ENCODE assay signal across 2 cellular contexts in the genomic region with DNA sequence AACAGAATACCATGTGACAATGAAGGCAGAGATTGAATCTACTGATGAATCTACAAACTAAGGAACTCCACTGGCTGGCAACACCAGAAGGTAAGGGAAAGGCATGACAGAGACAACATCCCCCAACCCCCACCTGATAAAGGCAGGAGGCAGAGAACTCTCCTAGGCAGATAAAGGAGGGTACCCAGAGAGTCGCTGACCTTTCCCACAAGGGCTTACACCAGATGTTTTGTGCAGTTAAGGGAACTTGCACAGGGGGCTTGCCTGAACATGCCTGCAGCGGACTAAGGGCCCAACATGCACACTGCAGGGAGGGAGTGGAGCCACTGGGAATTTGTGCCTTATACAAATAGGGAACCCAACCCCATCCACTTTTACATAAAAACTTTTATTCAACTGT.
TF ChIP-seq lines count a peak whose summit lies in the region.

No MANE protein-coding gene starts in this region.

TF ChIP-seq in H1, 55 proteins besides CTCF, POLR2A, EP300 and RAD21 (continued from another document):
- TF ChIP-seq, protein P1, sequence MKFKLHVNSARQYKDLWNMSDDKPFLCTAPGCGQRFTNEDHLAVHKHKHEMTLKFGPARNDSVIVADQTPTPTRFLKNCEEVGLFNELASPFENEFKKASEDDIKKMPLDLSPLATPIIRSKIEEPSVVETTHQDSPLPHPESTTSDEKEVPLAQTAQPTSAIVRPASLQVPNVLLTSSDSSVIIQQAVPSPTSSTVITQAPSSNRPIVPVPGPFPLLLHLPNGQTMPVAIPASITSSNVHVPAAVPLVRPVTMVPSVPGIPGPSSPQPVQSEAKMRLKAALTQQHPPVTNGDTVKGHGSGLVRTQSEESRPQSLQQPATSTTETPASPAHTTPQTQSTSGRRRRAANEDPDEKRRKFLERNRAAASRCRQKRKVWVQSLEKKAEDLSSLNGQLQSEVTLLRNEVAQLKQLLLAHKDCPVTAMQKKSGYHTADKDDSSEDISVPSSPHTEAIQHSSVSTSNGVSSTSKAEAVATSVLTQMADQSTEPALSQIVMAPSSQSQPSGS (IDR thresholded peaks at IDR 0.05; ENCODE audit: low read length) = no peak
- no peak for TF ChIP-seq ASH2L (IDR thresholded peaks at IDR 0.05; ENCODE audit: low read length)
- TF ChIP-seq, protein P2, sequence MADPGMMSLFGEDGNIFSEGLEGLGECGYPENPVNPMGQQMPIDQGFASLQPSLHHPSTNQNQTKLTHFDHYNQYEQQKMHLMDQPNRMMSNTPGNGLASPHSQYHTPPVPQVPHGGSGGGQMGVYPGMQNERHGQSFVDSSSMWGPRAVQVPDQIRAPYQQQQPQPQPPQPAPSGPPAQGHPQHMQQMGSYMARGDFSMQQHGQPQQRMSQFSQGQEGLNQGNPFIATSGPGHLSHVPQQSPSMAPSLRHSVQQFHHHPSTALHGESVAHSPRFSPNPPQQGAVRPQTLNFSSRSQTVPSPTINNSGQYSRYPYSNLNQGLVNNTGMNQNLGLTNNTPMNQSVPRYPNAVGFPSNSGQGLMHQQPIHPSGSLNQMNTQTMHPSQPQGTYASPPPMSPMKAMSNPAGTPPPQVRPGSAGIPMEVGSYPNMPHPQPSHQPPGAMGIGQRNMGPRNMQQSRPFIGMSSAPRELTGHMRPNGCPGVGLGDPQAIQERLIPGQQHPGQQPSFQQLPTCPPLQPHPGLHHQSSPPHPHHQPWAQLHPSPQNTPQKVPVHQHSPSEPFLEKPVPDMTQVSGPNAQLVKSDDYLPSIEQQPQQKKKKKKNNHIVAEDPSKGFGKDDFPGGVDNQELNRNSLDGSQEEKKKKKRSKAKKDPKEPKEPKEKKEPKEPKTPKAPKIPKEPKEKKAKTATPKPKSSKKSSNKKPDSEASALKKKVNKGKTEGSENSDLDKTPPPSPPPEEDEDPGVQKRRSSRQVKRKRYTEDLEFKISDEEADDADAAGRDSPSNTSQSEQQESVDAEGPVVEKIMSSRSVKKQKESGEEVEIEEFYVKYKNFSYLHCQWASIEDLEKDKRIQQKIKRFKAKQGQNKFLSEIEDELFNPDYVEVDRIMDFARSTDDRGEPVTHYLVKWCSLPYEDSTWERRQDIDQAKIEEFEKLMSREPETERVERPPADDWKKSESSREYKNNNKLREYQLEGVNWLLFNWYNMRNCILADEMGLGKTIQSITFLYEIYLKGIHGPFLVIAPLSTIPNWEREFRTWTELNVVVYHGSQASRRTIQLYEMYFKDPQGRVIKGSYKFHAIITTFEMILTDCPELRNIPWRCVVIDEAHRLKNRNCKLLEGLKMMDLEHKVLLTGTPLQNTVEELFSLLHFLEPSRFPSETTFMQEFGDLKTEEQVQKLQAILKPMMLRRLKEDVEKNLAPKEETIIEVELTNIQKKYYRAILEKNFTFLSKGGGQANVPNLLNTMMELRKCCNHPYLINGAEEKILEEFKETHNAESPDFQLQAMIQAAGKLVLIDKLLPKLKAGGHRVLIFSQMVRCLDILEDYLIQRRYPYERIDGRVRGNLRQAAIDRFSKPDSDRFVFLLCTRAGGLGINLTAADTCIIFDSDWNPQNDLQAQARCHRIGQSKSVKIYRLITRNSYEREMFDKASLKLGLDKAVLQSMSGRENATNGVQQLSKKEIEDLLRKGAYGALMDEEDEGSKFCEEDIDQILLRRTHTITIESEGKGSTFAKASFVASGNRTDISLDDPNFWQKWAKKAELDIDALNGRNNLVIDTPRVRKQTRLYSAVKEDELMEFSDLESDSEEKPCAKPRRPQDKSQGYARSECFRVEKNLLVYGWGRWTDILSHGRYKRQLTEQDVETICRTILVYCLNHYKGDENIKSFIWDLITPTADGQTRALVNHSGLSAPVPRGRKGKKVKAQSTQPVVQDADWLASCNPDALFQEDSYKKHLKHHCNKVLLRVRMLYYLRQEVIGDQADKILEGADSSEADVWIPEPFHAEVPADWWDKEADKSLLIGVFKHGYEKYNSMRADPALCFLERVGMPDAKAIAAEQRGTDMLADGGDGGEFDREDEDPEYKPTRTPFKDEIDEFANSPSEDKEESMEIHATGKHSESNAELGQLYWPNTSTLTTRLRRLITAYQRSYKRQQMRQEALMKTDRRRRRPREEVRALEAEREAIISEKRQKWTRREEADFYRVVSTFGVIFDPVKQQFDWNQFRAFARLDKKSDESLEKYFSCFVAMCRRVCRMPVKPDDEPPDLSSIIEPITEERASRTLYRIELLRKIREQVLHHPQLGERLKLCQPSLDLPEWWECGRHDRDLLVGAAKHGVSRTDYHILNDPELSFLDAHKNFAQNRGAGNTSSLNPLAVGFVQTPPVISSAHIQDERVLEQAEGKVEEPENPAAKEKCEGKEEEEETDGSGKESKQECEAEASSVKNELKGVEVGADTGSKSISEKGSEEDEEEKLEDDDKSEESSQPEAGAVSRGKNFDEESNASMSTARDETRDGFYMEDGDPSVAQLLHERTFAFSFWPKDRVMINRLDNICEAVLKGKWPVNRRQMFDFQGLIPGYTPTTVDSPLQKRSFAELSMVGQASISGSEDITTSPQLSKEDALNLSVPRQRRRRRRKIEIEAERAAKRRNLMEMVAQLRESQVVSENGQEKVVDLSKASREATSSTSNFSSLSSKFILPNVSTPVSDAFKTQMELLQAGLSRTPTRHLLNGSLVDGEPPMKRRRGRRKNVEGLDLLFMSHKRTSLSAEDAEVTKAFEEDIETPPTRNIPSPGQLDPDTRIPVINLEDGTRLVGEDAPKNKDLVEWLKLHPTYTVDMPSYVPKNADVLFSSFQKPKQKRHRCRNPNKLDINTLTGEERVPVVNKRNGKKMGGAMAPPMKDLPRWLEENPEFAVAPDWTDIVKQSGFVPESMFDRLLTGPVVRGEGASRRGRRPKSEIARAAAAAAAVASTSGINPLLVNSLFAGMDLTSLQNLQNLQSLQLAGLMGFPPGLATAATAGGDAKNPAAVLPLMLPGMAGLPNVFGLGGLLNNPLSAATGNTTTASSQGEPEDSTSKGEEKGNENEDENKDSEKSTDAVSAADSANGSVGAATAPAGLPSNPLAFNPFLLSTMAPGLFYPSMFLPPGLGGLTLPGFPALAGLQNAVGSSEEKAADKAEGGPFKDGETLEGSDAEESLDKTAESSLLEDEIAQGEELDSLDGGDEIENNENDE (IDR thresholded peaks at IDR 0.05; ENCODE audit: insufficient replicate concordance, low read length) = no peak

TF ChIP-seq in WTC11, 78 proteins besides CTCF, POLR2A, EP300 and RAD21:
- TF ChIP-seq, protein P3, sequence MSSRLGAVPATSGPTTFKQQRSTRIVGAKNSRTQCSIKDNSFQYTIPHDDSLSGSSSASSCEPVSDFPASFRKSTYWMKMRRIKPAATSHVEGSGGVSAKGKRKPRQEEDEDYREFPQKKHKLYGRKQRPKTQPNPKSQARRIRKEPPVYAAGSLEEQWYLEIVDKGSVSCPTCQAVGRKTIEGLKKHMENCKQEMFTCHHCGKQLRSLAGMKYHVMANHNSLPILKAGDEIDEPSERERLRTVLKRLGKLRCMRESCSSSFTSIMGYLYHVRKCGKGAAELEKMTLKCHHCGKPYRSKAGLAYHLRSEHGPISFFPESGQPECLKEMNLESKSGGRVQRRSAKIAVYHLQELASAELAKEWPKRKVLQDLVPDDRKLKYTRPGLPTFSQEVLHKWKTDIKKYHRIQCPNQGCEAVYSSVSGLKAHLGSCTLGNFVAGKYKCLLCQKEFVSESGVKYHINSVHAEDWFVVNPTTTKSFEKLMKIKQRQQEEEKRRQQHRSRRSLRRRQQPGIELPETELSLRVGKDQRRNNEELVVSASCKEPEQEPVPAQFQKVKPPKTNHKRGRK (CRISPR knock-in tag; IDR thresholded peaks at IDR 0.05; ENCODE audit: borderline replicate concordance) = no peak
- TF ChIP-seq, protein P4, sequence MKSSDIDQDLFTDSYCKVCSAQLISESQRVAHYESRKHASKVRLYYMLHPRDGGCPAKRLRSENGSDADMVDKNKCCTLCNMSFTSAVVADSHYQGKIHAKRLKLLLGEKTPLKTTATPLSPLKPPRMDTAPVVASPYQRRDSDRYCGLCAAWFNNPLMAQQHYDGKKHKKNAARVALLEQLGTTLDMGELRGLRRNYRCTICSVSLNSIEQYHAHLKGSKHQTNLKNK (CRISPR knock-in tag; IDR thresholded peaks at IDR 0.05) = no peak
- TF ChIP-seq ELF4 (CRISPR knock-in tag; IDR thresholded peaks at IDR 0.05; ENCODE audit: low read depth) (no peak), ZNF219 (CRISPR knock-in tag; IDR thresholded peaks at IDR 0.05; ENCODE audit: borderline replicate concordance) (no peak), ZNF416 (CRISPR knock-in tag; IDR thresholded peaks at IDR 0.05) (no peak), ZBTB21 (CRISPR knock-in tag; IDR thresholded peaks at IDR 0.05; ENCODE audit: borderline replicate concordance) (no peak), KAT7 (CRISPR knock-in tag; IDR thresholded peaks at IDR 0.05; ENCODE audit: borderline replicate concordance) (no peak), ZNF263 (CRISPR knock-in tag; IDR thresholded peaks at IDR 0.05; ENCODE audit: low read depth) (no peak)
- TF ChIP-seq, protein P5, sequence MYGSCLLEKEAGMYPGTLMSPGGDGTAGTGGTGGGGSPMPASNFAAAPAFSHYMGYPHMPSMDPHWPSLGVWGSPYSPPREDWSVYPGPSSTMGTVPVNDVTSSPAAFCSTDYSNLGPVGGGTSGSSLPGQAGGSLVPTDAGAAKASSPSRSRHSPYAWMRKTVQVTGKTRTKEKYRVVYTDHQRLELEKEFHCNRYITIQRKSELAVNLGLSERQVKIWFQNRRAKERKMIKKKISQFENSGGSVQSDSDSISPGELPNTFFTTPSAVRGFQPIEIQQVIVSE (CRISPR knock-in tag; IDR thresholded peaks at IDR 0.05; ENCODE audit: borderline replicate concordance) = no peak
TF ChIP-seq in WTC11: peak in this region for 0.
